7 cellular contexts compared by ENCODE assay signal in genomic region chr1:182839209-182840065, GRCh38. TPM values are rescaled to one million over a fixed set of nuclear protein-coding genes. Genes with fewer than 3 reads are reported as not detected.
DNase-seq lines count a peak whose midpoint lies in the region; ATAC-seq, FAIRE-seq and TF ChIP-seq lines count a peak whose summit lies in the region.

TSS of gene DHX9 (plus strand) at chr1:182839347. CDS start at chr1:182842567, 3,220 bp downstream.

- peaks cover 49% of the 10 kb centered on the region for H4K20me1 ChIP-seq in astrocyte (ENCODE audit: insufficient read depth, low read length)

- peaks cover 2% of the 10 kb centered on the region for H3K27me3 Mint-ChIP-seq in T-helper 2 cell treated with Interferon-gamma antibody and Interleukin-4, amounts not matched to agents 5 μg/mL and 100 μg/mL, for 36 hours (ENCODE audit: low read depth)
- no peaks in the 10 kb centered on the region for H3K27me3 Mint-ChIP-seq in astrocyte (ENCODE audit: low read depth, unreplicated experiment)

- peaks cover 52% of the 10 kb centered on the region for H3K79me2 ChIP-seq in astrocyte (ENCODE audit: insufficient read depth, low read length)

- peak; percentile 98 for TF ChIP-seq POLR2A in GM18505 (IDR thresholded peaks at IDR 0.05; ENCODE audit: borderline replicate concordance, extremely low read depth, insufficient read depth, insufficient read length)

- H3K27ac Mint-ChIP-seq in T-helper 2 cell treated with Interferon-gamma antibody and Interleukin-4, amounts not matched to agents 5 μg/mL and 100 μg/mL, for 36 hours = peak within 1 kb of the TSS; percentile 95
- H3K27ac Mint-ChIP-seq in astrocyte (ENCODE audit: unreplicated experiment) = peak within 1 kb of the TSS; percentile 88

- no peaks in the 10 kb centered on the region for H3K27me3 ChIP-seq in astrocyte (ENCODE audit: insufficient read depth, low read length)

- peak; percentile 81 to 92 for DNase-seq in NCI-H1930 (lab: John Stamatoyannopoulos, UW)
- peak; percentile 93 for DNase-seq in T-helper 2 cell treated with Interferon-gamma antibody and Interleukin-4, amounts not matched to agents 5 μg/mL and 100 μg/mL, for 36 hours (ENCODE audit: low spot score)
- DNase-seq in astrocyte (ENCODE audit: low read depth) = peak; percentile 66
- DNase-seq in hepatic stellate cell (ENCODE audit: low spot score) = peak; percentile 94
- peak; percentile 71 for DNase-seq in renal cortical epithelial cell (ENCODE audit: low read depth)

- no peak for TF ChIP-seq CTCF in astrocyte (IDR thresholded peaks at IDR 0.05; ENCODE audit: insufficient read depth, low read depth, low read length)

- peak within 1 kb of the TSS; percentile 97 for H3K27ac ChIP-seq in astrocyte (ENCODE audit: low read depth, low read length)

- H3K9me3 ChIP-seq in astrocyte (ENCODE audit: insufficient read depth, low read depth, low read length) = no peaks in the 10 kb centered on the region

- H3K4me3 ChIP-seq in astrocyte (ENCODE audit: insufficient read depth, low read depth, low read length) = peak within 1 kb of the TSS; percentile 99

- peaks cover 18% of the 10 kb centered on the region for H3K4me1 ChIP-seq in astrocyte (ENCODE audit: insufficient read depth, low read length)

- H3K4me1 Mint-ChIP-seq in T-helper 2 cell treated with Interferon-gamma antibody and Interleukin-4, amounts not matched to agents 5 μg/mL and 100 μg/mL, for 36 hours (ENCODE audit: low read depth) = peaks cover 38% of the 10 kb centered on the region
- H3K4me1 Mint-ChIP-seq in astrocyte (ENCODE audit: low read depth, unreplicated experiment) = peaks cover 7% of the 10 kb centered on the region

- peaks cover 40% of the 10 kb centered on the region for H3K36me3 Mint-ChIP-seq in T-helper 2 cell treated with Interferon-gamma antibody and Interleukin-4, amounts not matched to agents 5 μg/mL and 100 μg/mL, for 36 hours (ENCODE audit: low read depth)
- H3K36me3 Mint-ChIP-seq in astrocyte (ENCODE audit: low read depth, unreplicated experiment) = peaks cover 4% of the 10 kb centered on the region

- H3K9ac ChIP-seq in astrocyte (ENCODE audit: low read length) = peak within 1 kb of the TSS; percentile 92

- H3K36me3 ChIP-seq in astrocyte (ENCODE audit: insufficient read depth, low read length) = peaks cover 11% of the 10 kb centered on the region

- no peak for FAIRE-seq in astrocyte (lab: Jason Lieb, UNC)

- peak within 1 kb of the TSS; percentile 96 for H3K4me2 ChIP-seq in astrocyte (ENCODE audit: low read length)

- H2AFZ ChIP-seq in astrocyte (ENCODE audit: low read depth, low read length) = peak within 1 kb of the TSS; percentile 87

- ATAC-seq in GM18505 (IDR thresholded peaks at IDR 0.05; ENCODE audit: unreplicated experiment) = peak; percentile 78
- ATAC-seq in HG02973 (IDR thresholded peaks at IDR 0.05; ENCODE audit: unreplicated experiment) = peak; percentile 79

- H3K4me3 Mint-ChIP-seq in T-helper 2 cell treated with Interferon-gamma antibody and Interleukin-4, amounts not matched to agents 5 μg/mL and 100 μg/mL, for 36 hours = peak within 1 kb of the TSS; percentile 96
- H3K4me3 Mint-ChIP-seq in astrocyte (ENCODE audit: unreplicated experiment) = peak within 1 kb of the TSS; percentile 95

- no peaks in the 10 kb centered on the region for H3K9me3 Mint-ChIP-seq in T-helper 2 cell treated with Interferon-gamma antibody and Interleukin-4, amounts not matched to agents 5 μg/mL and 100 μg/mL, for 36 hours
- no peaks in the 10 kb centered on the region for H3K9me3 Mint-ChIP-seq in astrocyte (ENCODE audit: unreplicated experiment)

RNA-seq across cellular contexts. Expression of gene DHX9, which starts in this region (rescaled TPM):
- 156 and 169 TPM in 2 replicates for total RNA-seq in astrocyte
- 156 and 195 TPM in 2 replicates for total RNA-seq in renal cortical epithelial cell

Comparison
In these comparisons a context has a peak if more than half of its experiments do, and no peak if none do; other contexts are left out.
1. Peak in every context shown above with its lines: DNase-seq, ATAC-seq, H3K4me3 ChIP-seq and H3K27ac ChIP-seq.